8 cellular contexts compared by ENCODE assay signal in genomic region chr1:204565617-204566582, GRCh38. TPM values are rescaled to one million over a fixed set of nuclear protein-coding genes. Genes with fewer than 3 reads are reported as not detected.
A peak's percentile ranks its signal among the peaks of the same experiment; 100 is the strongest.
DNase-seq lines count a peak whose midpoint lies in the region; ATAC-seq, FAIRE-seq and TF ChIP-seq lines count a peak whose summit lies in the region.

No MANE protein-coding gene starts in this region.

- intact Hi-C loops in Right ventricle myocardium superior (cut with DNase I) (loop anchor here (5.0 to 10.0 kb wide), 3 partner anchors 196 to 379 kb away; no protein-coding TSS in a partner anchor), PC-9 (cut with micrococcal nuclease; ENCODE audit: unreplicated experiment) (loop anchor here (1.0 to 10.0 kb wide), 5 partner anchors 81 to 369 kb away; no protein-coding TSS in a partner anchor)

- H3K4me1 ChIP-seq in right atrium auricular region: no peaks in the 10 kb centered on the region
- H3K4me1 ChIP-seq in PC-9 (replicated peaks; ENCODE audit: insufficient read depth): peaks cover 23% of the 10 kb centered on the region

- H3K4me3 ChIP-seq in right atrium auricular region: no peak overlapping the region
- H3K4me3 ChIP-seq in PC-9: no peak overlapping the region
- H3K4me3 ChIP-seq in fibroblast of the aortic adventitia (ENCODE audit: low read depth, low read length): no peak overlapping the region

- no peaks in the 10 kb centered on the region for H3K79me2 ChIP-seq in PC-9 (ENCODE audit: low read depth)

- H4K20me1 ChIP-seq in PC-9 (ENCODE audit: insufficient read depth): no peaks in the 10 kb centered on the region

- DNase-seq in Right ventricle myocardium superior (peak; percentile 51), right atrium auricular region (ENCODE audit: low spot score) (no peak), PC-9 (peak; percentile 58 to 94), activated T-helper 1 cell treated with Interleukin-2 at 50 U/mL for 16 hours (ENCODE audit: low read depth) (peak; percentile 20), fibroblast of the aortic adventitia (ENCODE audit: low read depth) (peak; percentile 85), omental fat pad (ENCODE audit: low spot score) (no peak), urothelium cell line (ENCODE audit: low spot score) (peak; percentile 88)

- peak overlapping the region; percentile 52 for H3K4me2 ChIP-seq in PC-9

- peak in 1 of 2 donors; percentile 75 for TF ChIP-seq CTCF in right atrium auricular region (IDR thresholded peaks at IDR 0.05)
- TF ChIP-seq CTCF in LNCAP (IDR thresholded peaks at IDR 0.05): peak; percentile 84
- peak; percentile 89 for TF ChIP-seq CTCF in PC-9 (conservative IDR thresholded peaks at IDR 0.05)
- peak; percentile 65 for TF ChIP-seq CTCF in fibroblast of the aortic adventitia (IDR thresholded peaks at IDR 0.05; ENCODE audit: insufficient read depth, low read length)
- peak in 2 of 3 donors; percentile 51 to 67 for TF ChIP-seq CTCF in omental fat pad (IDR thresholded peaks at IDR 0.05)

- H3K9me2 ChIP-seq in PC-9 (ENCODE audit: insufficient read depth): no peaks in the 10 kb centered on the region

- POLR2A ChIA-PET in PC-9 (lab: Charles Lee; ENCODE audit: unreplicated experiment): interaction anchor here (0.8 kb wide), 1 partner anchor 160 kb away, joined by 7 read pairs; no protein-coding TSS in a partner anchor

- H3K27ac ChIP-seq in right atrium auricular region (no peak overlapping the region), PC-9 (peak overlapping the region; percentile 36)

- no peaks in the 10 kb centered on the region for H3K9me3 ChIP-seq in right atrium auricular region
- H3K9me3 ChIP-seq in PC-9 (ENCODE audit: insufficient read depth, low read depth): peaks cover 7% of the 10 kb centered on the region; the same call in 1 of the 2 replicates

- BruUV-seq in PC-9 (replicated peaks; lab: Mats Ljungman, UMichigan): no TSS peak

- H3K27me3 ChIP-seq in right atrium auricular region (no peaks in the 10 kb centered on the region), PC-9 (ENCODE audit: insufficient read depth, low read depth) (no peaks in the 10 kb centered on the region)

- H3K36me3 ChIP-seq in right atrium auricular region (no peaks in the 10 kb centered on the region), PC-9 (ENCODE audit: low read depth) (no peaks in the 10 kb centered on the region)

- CTCF ChIA-PET in PC-9 (lab: Charles Lee): interaction anchor here (0.6 to 2.5 kb wide), 7 partner anchors 143 to 241 kb away, joined by 3 to 42 read pairs (median 4); no protein-coding TSS in a partner anchor

- no peak overlapping the region for H2AFZ ChIP-seq in PC-9

- H3F3A ChIP-seq in PC-9 (ENCODE audit: insufficient read depth, low read depth): peaks cover 19% of the 10 kb centered on the region

- ATAC-seq in Right ventricle myocardium superior (ENCODE audit: poor library complexity) (peak; percentile 85), omental fat pad (ENCODE audit: low FRiP score) (peak; percentile 78)

- FAIRE-seq in urothelium cell line (lab: Jason Lieb, UNC): no peak

RNA-seq across cellular contexts. Expression of gene MDM4, which starts 49.7 kb away (rescaled TPM):
- total RNA-seq in Right ventricle myocardium superior (24.2 TPM), right atrium auricular region (10 to 100 TPM; 18.1 to 18.3 TPM), PC-9 (2021) (69.2 and 82.6 TPM in 2 replicates), fibroblast of the aortic adventitia (ENCODE audit: low replicate concordance) (55.1 and 107 TPM in 2 replicates), omental fat pad (10 to 100 TPM; 56.9 to 96.3 (median 71.5) TPM)

Comparison
In these comparisons a context has a peak if more than half of its experiments do, and no peak if none do; other contexts are left out.
1. DNase-seq: peak in Right ventricle myocardium superior (single experiment), PC-9 (2 of 2), activated T-helper 1 cell treated with Interleukin-2 at 50 U/mL for 16 hours (single experiment), fibroblast of the aortic adventitia (single experiment) and urothelium cell line (single experiment); none in right atrium auricular region (single experiment) and omental fat pad (single experiment).